20 cellular contexts compared by ENCODE assay signal in the genomic region with DNA sequence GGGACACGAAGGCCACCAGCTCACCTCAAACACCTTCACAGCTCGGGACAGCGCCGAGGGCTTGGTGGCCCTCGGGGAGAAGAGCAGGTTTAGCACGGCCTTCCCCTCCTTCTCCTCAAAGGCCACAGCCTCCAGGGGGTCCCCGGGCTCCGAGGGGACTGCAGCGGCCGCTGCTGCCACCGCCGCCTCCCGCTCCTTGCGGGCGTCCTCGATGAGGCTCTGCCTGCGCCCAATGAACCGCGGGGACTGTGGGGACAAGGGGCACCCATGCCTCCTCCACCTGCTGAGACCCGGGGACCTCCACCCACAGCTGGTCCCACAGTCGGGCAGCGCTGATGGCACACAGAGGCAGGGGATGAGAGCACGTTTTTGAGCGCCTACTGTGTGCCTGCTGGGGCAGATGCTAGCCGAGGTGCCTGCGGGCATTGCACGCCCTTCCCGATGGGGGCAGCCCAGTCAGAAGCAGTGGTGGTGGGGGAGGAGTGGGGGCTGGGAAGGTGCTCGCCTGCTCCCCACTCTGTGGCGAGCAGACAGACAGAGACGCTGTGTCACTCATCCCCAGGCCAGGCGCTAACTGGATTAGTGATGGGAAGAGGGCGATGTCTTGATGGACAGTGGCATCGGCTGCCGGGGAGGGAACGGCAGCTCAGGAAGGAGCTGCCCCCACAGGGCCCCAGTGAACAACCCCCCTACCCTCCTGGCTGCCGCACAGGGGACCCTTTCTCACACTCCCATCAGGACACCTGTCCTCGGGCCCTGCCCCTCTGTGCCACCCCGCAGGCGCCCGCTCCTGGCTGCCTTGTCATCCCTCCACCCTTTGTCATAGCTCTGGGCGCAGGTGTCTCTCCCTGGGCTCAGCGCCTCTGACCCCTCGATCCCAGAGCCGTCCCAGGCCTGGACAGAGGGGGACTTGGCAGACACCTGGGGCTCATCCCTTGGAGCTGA. TPM values are rescaled to one million over a fixed set of nuclear protein-coding genes. Genes with fewer than 3 reads are reported as not detected.
A peak's percentile ranks its signal among the peaks of the same experiment; 100 is the strongest.
DNase-seq lines count a peak whose midpoint lies in the region; ATAC-seq, FAIRE-seq and TF ChIP-seq lines count a peak whose summit lies in the region.
"Had no signal": no experiment of that assay in that cellular context is flagged by ENCODE, and none has a peak within 500 bp of the region (broad histone marks: within the 10 kb centered on the region; RNA-seq: fewer than 3 reads in every experiment).

No MANE protein-coding gene starts in this region.

- no peaks in the 10 kb centered on the region for H3K79me1 ChIP-seq in H1 (ENCODE audit: low read depth, low read length)

- H4K91ac ChIP-seq in H1 (replicated peaks; ENCODE audit: insufficient read length, low read length): no peak overlapping the region

- no peak overlapping the region for H2AFZ ChIP-seq in SK-N-SH (ENCODE audit: low read depth)
- peak overlapping the region; percentile 55; the same call in 1 of the 2 replicates for H2AFZ ChIP-seq in PC-9
- H2AFZ ChIP-seq in H1 (ENCODE audit: low read length): no peak overlapping the region
- H2AFZ ChIP-seq: GM23248 had no signal

- H3K4me3 ChIP-seq in SK-N-SH (ENCODE audit: low read depth in 2 of 2, low read length in 1 of 2) (no peak overlapping the region), PC-9 (no peak overlapping the region; the same call in 1 of the 2 replicates), H1 (ENCODE audit: extremely low read depth in 1 of 4, insufficient read depth in 2 of 4, low read depth in 3 of 4, low read length in 4 of 4) (no peak overlapping the region)
- H3K4me3 ChIP-seq: GM23248 had no signal

- DNase-seq in SK-N-SH (peak; percentile 66), PC-9 (no peak), H1 (ENCODE audit: low read depth in 1 of 2, low spot score in 2 of 2) (no peak), amniotic stem cell (lab: John Stamatoyannopoulos, UW) (no peak), GM13977 (ENCODE audit: low spot score) (no peak)
- DNase-seq: ACHN; CD8-positive, alpha-beta T cell; COR-L47; DMS153; GF-D8; GM23248 had no signal

- TF ChIP-seq POLR2A in H1 (IDR thresholded peaks at IDR 0.05; ENCODE audit: control extremely low read depth in 1 of 2, low read depth in 2 of 2, low read length in 2 of 2): no peak

- H3K23me2 ChIP-seq in H1 (ENCODE audit: low read depth, low read length): no peaks in the 10 kb centered on the region

- H2AK5ac ChIP-seq in H1 (ENCODE audit: low read depth, low read length): no peak overlapping the region

- CTCF ChIA-PET in SK-N-SH (lab: Yijun Ruan, JAX): interaction anchor here (0.7 to 14.7 kb wide), 10 partner anchors 9 to 517 kb away, joined by 3 to 253 read pairs (median 4); partner anchors contain the start of gene INS
- CTCF ChIA-PET in PC-9 (lab: Charles Lee): interaction anchor here (0.6 to 1.2 kb wide), 3 partner anchors 23 to 231 kb away, joined by 3 to 8 read pairs (median 4); partner anchors contain the start of gene TSSC4
- CTCF ChIA-PET in H1 (lab: Charles Lee; ENCODE audit: partially characterized antibody): interaction anchor here (0.6 to 20.6 kb wide), 10 partner anchors 15 to 253 kb away, joined by 3 to 244 read pairs (median 4); partner anchors contain the start of gene INS

- H3K9me2 ChIP-seq in SK-N-SH: no peaks in the 10 kb centered on the region
- no peaks in the 10 kb centered on the region for H3K9me2 ChIP-seq in PC-9 (ENCODE audit: insufficient read depth)

- TF ChIP-seq EP300 in SK-N-SH (IDR thresholded peaks at IDR 0.05; ENCODE audit: borderline replicate concordance in 1 of 2, low read depth in 1 of 2, low read length in 1 of 2) (no peak), H1 (IDR thresholded peaks at IDR 0.05; ENCODE audit: borderline replicate concordance in 1 of 2, low read depth in 2 of 2, low read length in 2 of 2) (no peak)

- POLR2A ChIA-PET in SK-N-SH (lab: Yijun Ruan, JAX) (interaction anchor here (1.6 kb wide), 1 partner anchor 24 kb away, joined by 8 read pairs; no protein-coding TSS in a partner anchor), PC-9 (lab: Charles Lee; ENCODE audit: unreplicated experiment) (interaction anchor here (0.5 to 0.7 kb wide), 4 partner anchors 9 to 339 kb away, joined by 3 to 6 read pairs (median 4); no protein-coding TSS in a partner anchor), H1 (lab: Charles Lee; ENCODE audit: partially characterized antibody) (no interaction called here)

- WGBS in SK-N-SH (ENCODE audit: low lambda C conversion rate): 70% methylated on average over 24 of the region's 45 CpGs
- WGBS in H1 (ENCODE audit: extremely low coverage in 1 of 2, insufficient coverage in 1 of 2, insufficient read length in 1 of 2, insufficient replicate concordance in 2 of 2, low coverage in 1 of 2, low lambda C conversion rate in 2 of 2, missing lambda C conversion rate in 1 of 2), 2 experiments: 89% methylated on average over 24 of the region's 45 CpGs; no CpG with 5 or more reads in 1 of the 2 experiments

- ATAC-seq in SK-N-SH treated with all-trans-retinoic acid at 6 μM for 48 hours (no peak), HG02759 (IDR thresholded peaks at IDR 0.05; ENCODE audit: unreplicated experiment) (no peak)
- ATAC-seq: CD8-positive, alpha-beta T cell had no signal

- no peak overlapping the region for H2BK12ac ChIP-seq in H1 (ENCODE audit: low read depth, low read length)

- H2BK5ac ChIP-seq in H1 (ENCODE audit: low read depth, low read length): no peak overlapping the region

- no TSS peak for BruUV-seq in PC-9 (replicated peaks; lab: Mats Ljungman, UMichigan)

- H3K9me3 ChIP-seq in SK-N-SH (no peaks in the 10 kb centered on the region), PC-9 (ENCODE audit: insufficient read depth, low read depth) (no peaks in the 10 kb centered on the region), H1 (ENCODE audit: insufficient read depth in 2 of 2, low read depth in 1 of 2, low read length in 1 of 2) (no peaks in the 10 kb centered on the region)

- H3K14ac ChIP-seq in H1 (ENCODE audit: insufficient read length): no peak overlapping the region

- H3K27me3 ChIP-seq in SK-N-SH (ENCODE audit: insufficient read depth): no peaks in the 10 kb centered on the region
- no peaks in the 10 kb centered on the region for H3K27me3 ChIP-seq in PC-9 (ENCODE audit: insufficient read depth, low read depth)
- H3K27me3 ChIP-seq in H1 (replicated peaks in 1 of 4; ENCODE audit: control insufficient read depth in 3 of 4, extremely low read depth in 1 of 4, insufficient read depth in 3 of 4, low read length in 3 of 4): peaks cover 0 to 14% (median 0%) of the 10 kb centered on the region in 4 experiments; a peak in 3 of 7 replicates

- H4K20me1 ChIP-seq in SK-N-SH (ENCODE audit: insufficient read depth) (no peaks in the 10 kb centered on the region), PC-9 (ENCODE audit: insufficient read depth) (no peaks in the 10 kb centered on the region), H1 (replicated peaks in 1 of 2; ENCODE audit: control insufficient read depth in 1 of 2, insufficient read depth in 2 of 2, low read length in 2 of 2) (no peaks in the 10 kb centered on the region)

- no peak overlapping the region for H3K56ac ChIP-seq in H1 (replicated peaks; ENCODE audit: insufficient read length, low read depth, low read length)

- FAIRE-seq in H1 (lab: Jason Lieb, UNC): no peak
- FAIRE-seq: D721Med had no signal

- H3F3A ChIP-seq in SK-N-SH (replicated peaks; ENCODE audit: insufficient read depth) (no peaks in the 10 kb centered on the region), PC-9 (ENCODE audit: insufficient read depth, low read depth) (peaks cover 11% of the 10 kb centered on the region; the same call in 1 of the 2 replicates)

- no peak overlapping the region for H2BK20ac ChIP-seq in H1 (ENCODE audit: low read length)

- H3K4me1 ChIP-seq in SK-N-SH (ENCODE audit: control insufficient read depth in 1 of 2, insufficient read depth in 2 of 2, low read depth in 1 of 2, low read length in 1 of 2): peaks cover 0 to 42% of the 10 kb centered on the region in 2 experiments; a peak in 1 of 4 replicates
- H3K4me1 ChIP-seq in PC-9 (replicated peaks; ENCODE audit: insufficient read depth): peaks cover 42% of the 10 kb centered on the region
- peaks cover 0 to 6% (median 1%) of the 10 kb centered on the region in 4 experiments; a peak in 2 of 7 replicates for H3K4me1 ChIP-seq in H1 (replicated peaks in 1 of 4; ENCODE audit: control insufficient read depth in 3 of 4, insufficient read depth in 4 of 4, low read length in 3 of 4)

- H3K23ac ChIP-seq in H1 (ENCODE audit: insufficient read length): no peak overlapping the region

- no peak overlapping the region for H2BK120ac ChIP-seq in H1 (replicated peaks; ENCODE audit: low read depth, low read length)

- no peak overlapping the region for H2BK15ac ChIP-seq in H1 (ENCODE audit: low read length)

- peak overlapping the region in 1 of 2 experiments; percentile 71; a peak in 1 of 4 replicates for H3K27ac ChIP-seq in SK-N-SH (ENCODE audit: low read depth in 2 of 2, low read length in 1 of 2)
- H3K27ac ChIP-seq in PC-9: peak overlapping the region; percentile 97
- no peak overlapping the region for H3K27ac ChIP-seq in H1 (ENCODE audit: low read depth, low read length)
- H3K27ac ChIP-seq: GM23248, KMS-11 had no signal

- in situ Hi-C loops in GM13977 (cut with MboI; ENCODE audit: low pct_unique_long_range_greater_than_20kb, low sequenced_read_pairs, unreplicated experiment): loop anchor here (25.0 kb wide), 1 partner anchor 483 kb away; the partner anchor contains the start of gene KRTAP5-6

- intact Hi-C loops in PC-9 (cut with micrococcal nuclease; ENCODE audit: unreplicated experiment): loop anchor here (1.0 to 10.0 kb wide), 3 partner anchors 25 to 247 kb away; no protein-coding TSS in a partner anchor

- TF ChIP-seq CTCF in SK-N-SH (IDR thresholded peaks at IDR 0.05) (no peak), PC-9 (conservative IDR thresholded peaks at IDR 0.05) (no peak), H1 (IDR thresholded peaks at IDR 0.05; ENCODE audit: control extremely low read depth in 1 of 3, insufficient read depth in 1 of 3, low read depth in 1 of 3, low read length in 3 of 3) (no peak), GM13977 (IDR thresholded peaks at IDR 0.05; ENCODE audit: extremely low read depth, insufficient read depth, missing control alignments) (no peak)

- H3K4me2 ChIP-seq in SK-N-SH (no peak overlapping the region), PC-9 (peak overlapping the region; percentile 72), H1 (ENCODE audit: insufficient read depth in 1 of 2, low read depth in 2 of 2, low read length in 2 of 2) (no peak overlapping the region)
- H3K4me2 ChIP-seq: KMS-11 had no signal

- H4K8ac ChIP-seq in H1 (ENCODE audit: extremely low read depth, insufficient read depth, low read length): peak overlapping the region; percentile 68; the same call in 1 of the 2 replicates

- H3K36me3 ChIP-seq in SK-N-SH (replicated peaks in 1 of 2; ENCODE audit: control insufficient read depth in 1 of 2, insufficient read depth in 2 of 2, low read length in 1 of 2) (no peaks in the 10 kb centered on the region), PC-9 (ENCODE audit: low read depth) (no peaks in the 10 kb centered on the region), H1 (ENCODE audit: control insufficient read depth in 2 of 4, insufficient read depth in 4 of 4, low read length in 3 of 4) (no peaks in the 10 kb centered on the region; a peak in 1 of 8 replicates)

- H4K5ac ChIP-seq in H1 (ENCODE audit: insufficient read length, low read depth, low read length): no peak overlapping the region

- H3K9ac ChIP-seq in SK-N-SH (no peak overlapping the region), H1 (replicated peaks in 1 of 4; ENCODE audit: extremely low read depth in 1 of 4, low read depth in 3 of 4, low read length in 3 of 4) (no peak overlapping the region)
- H3K9ac ChIP-seq: GM23248, KMS-11 had no signal

- H3K79me2 ChIP-seq in SK-N-SH (ENCODE audit: insufficient read depth) (no peaks in the 10 kb centered on the region), PC-9 (ENCODE audit: low read depth) (no peaks in the 10 kb centered on the region), H1 (ENCODE audit: control insufficient read depth in 1 of 2, insufficient read depth in 2 of 2, low read length in 2 of 2) (no peaks in the 10 kb centered on the region)

- no peak overlapping the region for H3K4ac ChIP-seq in H1 (replicated peaks; ENCODE audit: insufficient read length, low read depth, low read length)

- no peak for TF ChIP-seq RAD21 in SK-N-SH (IDR thresholded peaks at IDR 0.05; ENCODE audit: low read length)
- TF ChIP-seq RAD21 in H1 (IDR thresholded peaks at IDR 0.05 in 1 of 2, conservative IDR thresholded peaks at IDR 0.05 in 1 of 2; ENCODE audit: low read depth in 2 of 2, low read length in 2 of 2): no peak

- H3K18ac ChIP-seq in H1 (ENCODE audit: extremely low read depth, low read length): no peak overlapping the region

RNA-seq across cellular contexts. Expression of gene TH, which starts 1.7 kb away (rescaled TPM):
- not detected in 2 replicates for polyA plus RNA-seq in SK-N-SH (2012; rRNA removed)
- polyA plus RNA-seq in SK-N-SH (2012; cell fraction: cytosol; rRNA removed): not detected in 2 replicates
- not detected in 2 replicates for polyA plus RNA-seq in SK-N-SH (2012; cell fraction: nucleus; rRNA removed)
- total RNA-seq in PC-9 (2021): 2.2 and 2.5 TPM in 2 replicates
- not detected in 2 replicates for total RNA-seq in H1 (2021; fragmentation: NEBNext Ultra II Directional; extraction: Animal tissue kit (Norgen Biotek cat#: 25700))
- 0.09 and 0.16 TPM in 2 replicates for polyA plus RNA-seq in H1 (2011; rRNA removed)
- 0.09 TPM for polyA plus RNA-seq in H1 (2011; cell fraction: cytosol; rRNA removed)
- polyA plus RNA-seq in H1 (2011; cell fraction: nucleus; rRNA removed): 0.11 TPM
- polyA plus RNA-seq in H1 (2012, experiment 1 of 2): 0.11 TPM in 1 of 4 replicates, not detected in the others
- polyA plus RNA-seq in H1 (2012, experiment 2 of 2): not detected
- polyA plus RNA-seq in H1 (2013, experiment 1 of 2): not detected
- polyA plus RNA-seq in H1 (2013, experiment 2 of 2): not detected
- polyA minus RNA-seq in H1 (2011; rRNA and poly(A)+ RNA removed): not detected in 2 replicates
- polyA minus RNA-seq in H1 (2011; cell fraction: cytosol; rRNA and poly(A)+ RNA removed): not detected
- not detected for polyA minus RNA-seq in H1 (2011; cell fraction: nucleus; rRNA and poly(A)+ RNA removed)
- total RNA-seq: CD8-positive, alpha-beta T cell; GM23248; H7 had no signal
- polyA plus RNA-seq: CD14-positive monocyte, GM23248, IgD-negative memory B cell had no signal

RNA-seq across cellular contexts. Expression of gene INS, which starts 8.9 kb away (rescaled TPM):
- polyA plus RNA-seq in SK-N-SH (2012; rRNA removed) (not detected in 2 replicates), H1 (2011; rRNA removed) (not detected in 2 replicates)
- not detected in 2 replicates for polyA plus RNA-seq in SK-N-SH (2012; cell fraction: cytosol; rRNA removed)
- polyA plus RNA-seq in SK-N-SH (2012; cell fraction: nucleus; rRNA removed): not detected in 2 replicates
- not detected in 2 replicates for total RNA-seq in PC-9 (2021)
- total RNA-seq in H1 (2021; fragmentation: NEBNext Ultra II Directional; extraction: Animal tissue kit (Norgen Biotek cat#: 25700)): not detected in 2 replicates
- not detected for polyA plus RNA-seq in H1 (2011; cell fraction: cytosol; rRNA removed)
- not detected for polyA plus RNA-seq in H1 (2011; cell fraction: nucleus; rRNA removed)
- polyA plus RNA-seq in H1 (2012, experiment 1 of 2): not detected in 4 replicates
- not detected for polyA plus RNA-seq in H1 (2012, experiment 2 of 2)
- not detected for polyA plus RNA-seq in H1 (2013, experiment 1 of 2)
- not detected for polyA plus RNA-seq in H1 (2013, experiment 2 of 2)
- polyA minus RNA-seq in H1 (2011; rRNA and poly(A)+ RNA removed): not detected in 2 replicates
- polyA minus RNA-seq in H1 (2011; cell fraction: cytosol; rRNA and poly(A)+ RNA removed): not detected
- polyA minus RNA-seq in H1 (2011; cell fraction: nucleus; rRNA and poly(A)+ RNA removed): not detected
- total RNA-seq: A172; CD8-positive, alpha-beta T cell; GM23248; H7; HT-29 had no signal
- polyA plus RNA-seq: CD14-positive monocyte, GM23248, IgD-negative memory B cell had no signal

RNA-seq across cellular contexts. Expression of gene IGF2, which starts 30.7 kb away (rescaled TPM):
- polyA plus RNA-seq in SK-N-SH (2012; rRNA removed) (0.05 TPM in 1 of 2 replicates, not detected in the other), H1 (2011; rRNA removed) (0.74 and 2.0 TPM in 2 replicates)
- 0.03 and 0.04 TPM in 2 replicates for polyA plus RNA-seq in SK-N-SH (2012; cell fraction: cytosol; rRNA removed)
- polyA plus RNA-seq in SK-N-SH (2012; cell fraction: nucleus; rRNA removed): not detected in 2 replicates
- total RNA-seq in PC-9 (2021): 0.15 and 0.24 TPM in 2 replicates
- 1.3 and 1.5 TPM in 2 replicates for total RNA-seq in H1 (2021; fragmentation: NEBNext Ultra II Directional; extraction: Animal tissue kit (Norgen Biotek cat#: 25700))
- 1.1 TPM for polyA plus RNA-seq in H1 (2011; cell fraction: cytosol; rRNA removed)
- 0.37 TPM for polyA plus RNA-seq in H1 (2011; cell fraction: nucleus; rRNA removed)
- polyA plus RNA-seq in H1 (2012, experiment 1 of 2): 1.6 to 3.2 TPM (median 2.7 TPM) in 4 replicates
- 1.00 TPM for polyA plus RNA-seq in H1 (2012, experiment 2 of 2)
- 2.0 TPM for polyA plus RNA-seq in H1 (2013, experiment 1 of 2)
- polyA plus RNA-seq in H1 (2013, experiment 2 of 2): 2.6 TPM
- polyA minus RNA-seq in H1 (2011; rRNA and poly(A)+ RNA removed): 0.20 and 0.57 TPM in 2 replicates
- polyA minus RNA-seq in H1 (2011; cell fraction: cytosol; rRNA and poly(A)+ RNA removed): 0.88 TPM
- 0.70 TPM for polyA minus RNA-seq in H1 (2011; cell fraction: nucleus; rRNA and poly(A)+ RNA removed)
- total RNA-seq: CD8-positive, alpha-beta T cell; GM23248 had no signal
- polyA plus RNA-seq: CD14-positive monocyte, IgD-negative memory B cell had no signal
